Comparison of ENCODE assay signal across 12 cellular contexts in the genomic region with DNA sequence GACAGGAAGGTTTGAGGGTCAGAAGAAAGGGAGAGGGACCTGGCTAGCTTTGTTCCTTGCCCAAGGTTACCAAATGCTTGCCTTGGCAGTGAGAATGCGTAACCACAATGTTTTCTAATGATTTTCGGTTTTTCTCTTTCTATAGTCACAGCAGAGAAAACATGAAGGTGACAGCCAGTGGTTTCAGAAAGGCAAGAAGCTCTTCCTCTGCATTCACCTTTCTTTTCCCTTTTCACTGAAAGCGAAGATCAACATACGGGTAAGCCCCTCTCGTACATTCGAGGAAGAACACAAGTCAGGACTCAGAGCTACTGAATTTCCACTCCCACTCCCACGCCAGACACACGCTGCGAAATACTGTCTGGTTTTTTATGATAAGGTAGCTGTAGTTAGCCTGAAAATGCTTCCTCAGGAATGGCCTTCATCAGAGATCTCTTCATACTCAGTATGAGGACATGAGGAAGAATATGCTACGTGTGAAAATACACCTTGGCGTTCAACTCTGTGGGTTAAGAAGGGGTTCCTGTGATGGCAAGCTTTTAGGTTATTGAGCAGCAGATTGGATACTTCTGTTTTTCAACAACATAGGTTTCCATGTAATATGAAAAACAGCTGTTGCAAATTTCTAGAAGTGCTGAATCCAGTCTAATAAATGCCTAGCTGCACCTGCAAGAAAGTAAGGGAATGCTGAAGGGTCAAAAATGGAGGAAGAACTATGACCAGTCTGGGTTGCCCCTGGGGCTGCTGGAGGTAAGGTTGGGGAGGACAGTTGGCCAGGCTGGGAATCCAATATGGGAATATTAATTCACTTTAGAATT. TPM values are rescaled to one million over a fixed set of nuclear protein-coding genes. Genes with fewer than 3 reads are reported as not detected.
A peak's percentile ranks its signal among the peaks of the same experiment; 100 is the strongest.
DNase-seq lines count a peak whose midpoint lies in the region; ATAC-seq, FAIRE-seq and TF ChIP-seq lines count a peak whose summit lies in the region.
"Had no signal": no experiment of that assay in that cellular context is flagged by ENCODE, and none has a peak within 500 bp of the region (broad histone marks: within the 10 kb centered on the region; RNA-seq: fewer than 3 reads in every experiment).

No MANE protein-coding gene starts in this region.

- no peak overlapping the region for H3K4me3 ChIP-seq in pancreas
- H3K4me3 ChIP-seq: stomach had no signal

- H3K27me3 ChIP-seq in pancreas: no peaks in the 10 kb centered on the region

- H3K9me3 Mint-ChIP-seq in dendritic cell treated with granulocyte-macrophage colony-stimulating factor and Interleukin-4, amounts not matched to agents 40 ng/mL and 50 ng/mL, for 4 days: no peaks in the 10 kb centered on the region

- intact Hi-C loops in dendritic cell treated with granulocyte-macrophage colony-stimulating factor and Interleukin-4, amounts not matched to agents 40 ng/mL and 50 ng/mL, for 4 days (cut with micrococcal nuclease): no loop called here
- intact Hi-C loops in pancreas (cut with DNase I): no loop called here

- 78 to 86% methylated on average over 11 of the region's 11 CpGs for WGBS in pancreas, 2 donors

- H3K27me3 Mint-ChIP-seq in dendritic cell treated with granulocyte-macrophage colony-stimulating factor and Interleukin-4, amounts not matched to agents 40 ng/mL and 50 ng/mL, for 4 days: peaks cover 2% of the 10 kb centered on the region

- peak overlapping the region; percentile 86 for H3K27ac Mint-ChIP-seq in dendritic cell treated with granulocyte-macrophage colony-stimulating factor and Interleukin-4, amounts not matched to agents 40 ng/mL and 50 ng/mL, for 4 days
- H3K27ac Mint-ChIP-seq: brain had no signal

- TF ChIP-seq CTCF in pancreas (IDR thresholded peaks at IDR 0.05): no peak

- no peak for FAIRE-seq in pancreas (lab: Jason Lieb, UNC)

- no peaks in the 10 kb centered on the region for H3K4me1 ChIP-seq in pancreas
- H3K4me1 ChIP-seq: parathyroid adenoma had no signal

- no peaks in the 10 kb centered on the region for H3K9me3 ChIP-seq in pancreas

- H3K27ac ChIP-seq in pancreas (no peak overlapping the region), caudate nucleus (ENCODE audit: low read depth, low read length) (no peak overlapping the region)
- H3K27ac ChIP-seq: parathyroid adenoma, stomach had no signal

- H3K36me3 Mint-ChIP-seq in dendritic cell treated with granulocyte-macrophage colony-stimulating factor and Interleukin-4, amounts not matched to agents 40 ng/mL and 50 ng/mL, for 4 days (ENCODE audit: low read depth): no peaks in the 10 kb centered on the region
- H3K36me3 Mint-ChIP-seq: brain had no signal

- peaks cover 35% of the 10 kb centered on the region for H3K4me1 Mint-ChIP-seq in dendritic cell treated with granulocyte-macrophage colony-stimulating factor and Interleukin-4, amounts not matched to agents 40 ng/mL and 50 ng/mL, for 4 days (ENCODE audit: low read depth)
- H3K4me1 Mint-ChIP-seq: brain had no signal

- no peak overlapping the region for H3K4me3 Mint-ChIP-seq in dendritic cell treated with granulocyte-macrophage colony-stimulating factor and Interleukin-4, amounts not matched to agents 40 ng/mL and 50 ng/mL, for 4 days
- H3K4me3 Mint-ChIP-seq: brain had no signal

- ATAC-seq in GM18520 (IDR thresholded peaks at IDR 0.05; ENCODE audit: unreplicated experiment) (peak; percentile 42), GM21447 (IDR thresholded peaks at IDR 0.05; ENCODE audit: unreplicated experiment) (peak; percentile 40), HG03378 (IDR thresholded peaks at IDR 0.05; ENCODE audit: unreplicated experiment) (peak; percentile 45), pancreas (no peak)

- no peak for DNase-seq in pancreas
- DNase-seq in caudate nucleus (lab: John Stamatoyannopoulos, UW): no peak
- DNase-seq in NCI-H1436 (lab: John Stamatoyannopoulos, UW): no peak
- DNase-seq: head of caudate nucleus, stomach, SW 1271 had no signal

- no peaks in the 10 kb centered on the region for H3K36me3 ChIP-seq in pancreas
- H3K36me3 ChIP-seq: stomach had no signal

RNA-seq across cellular contexts. Expression of gene CD83, which starts 7.4 kb away (rescaled TPM):
- total RNA-seq in pancreas: 1 to 10 TPM in 4 of 6 donors, under 1 TPM in 2; 0.83 to 5.1 (median 1.3) TPM
- 1 to 10 TPM in 1 of 2 donors, under 1 TPM in 1; 0.72 to 2.5 TPM for polyA plus RNA-seq in pancreas

Comparison
In these comparisons a context has a peak if more than half of its experiments do, and no peak if none do; other contexts are left out.
1. ATAC-seq: peak in GM18520 (single experiment), GM21447 (single experiment) and HG03378 (single experiment); none in pancreas (0 of 4).